25 cellular contexts compared by ENCODE assay signal in the genomic region with DNA sequence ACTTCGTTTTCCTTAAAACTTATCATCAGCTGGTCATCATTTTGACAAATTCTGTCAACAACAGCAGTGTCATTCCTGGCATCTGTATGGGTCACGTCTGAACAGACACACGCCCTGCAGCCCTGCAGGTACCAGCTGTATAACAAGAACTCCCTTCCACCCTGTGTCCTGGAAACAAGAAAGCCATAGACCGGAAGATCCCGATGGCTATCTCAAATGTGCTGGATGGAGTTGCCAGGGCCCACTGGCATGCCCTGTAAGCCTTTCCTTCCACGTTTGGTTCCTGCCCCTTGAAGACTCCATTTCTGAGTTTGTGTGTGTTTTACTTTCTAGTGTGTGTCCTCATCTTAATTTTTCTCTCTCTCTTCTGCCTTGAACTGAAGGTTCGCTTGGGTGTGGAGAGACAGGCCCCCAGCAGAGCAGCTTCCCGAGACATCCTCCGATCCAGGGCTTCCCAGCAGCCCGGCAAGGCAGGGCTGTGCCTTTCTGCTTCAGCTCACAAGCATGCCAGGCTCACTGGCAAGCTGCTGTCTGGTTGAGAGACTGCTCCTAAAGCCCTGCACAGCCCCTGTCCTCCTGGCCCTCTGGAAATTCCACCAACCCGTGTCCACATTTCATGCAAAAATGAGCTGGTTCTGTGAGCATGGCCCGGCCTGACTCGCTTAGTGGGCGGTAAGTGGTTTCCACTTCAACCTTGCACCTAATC. TPM values are rescaled to one million over a fixed set of nuclear protein-coding genes. Genes with fewer than 3 reads are reported as not detected.
DNase-seq lines count a peak whose midpoint lies in the region; ATAC-seq, FAIRE-seq and TF ChIP-seq lines count a peak whose summit lies in the region.
"Had no signal": no experiment of that assay in that cellular context is flagged by ENCODE, and none has a peak within 500 bp of the region (broad histone marks: within the 10 kb centered on the region; RNA-seq: fewer than 3 reads in every experiment).

No MANE protein-coding gene starts in this region.

- H3K79me2 ChIP-seq in H1 (ENCODE audit: control insufficient read depth in 1 of 2, insufficient read depth in 2 of 2, low read length in 2 of 2) (no peaks in the 10 kb centered on the region), osteoblast (ENCODE audit: insufficient read depth, low read length) (no peaks in the 10 kb centered on the region)
- H3K79me2 ChIP-seq: parathyroid adenoma had no signal

- ATAC-seq in left colon (no peak), HG03520 (IDR thresholded peaks at IDR 0.05; ENCODE audit: unreplicated experiment) (no peak)
- ATAC-seq: activated CD8-positive, alpha-beta T cell treated with anti-CD3 and anti-CD28 coated beads, Interleukin-2, amount 10 ng/mL, durations not matched to agents 7 days and 5 days; body of pancreas; heart right ventricle; naive thymus-derived CD4-positive, alpha-beta T cell; stimulated activated naive CD8-positive, alpha-beta T cell treated with anti-CD3 and anti-CD28 coated beads, Interleukin-15, amount 100 ng/mL, for 72 hours; upper lobe of right lung had no signal

- no peak for TF ChIP-seq EP300 in H1 (IDR thresholded peaks at IDR 0.05; ENCODE audit: borderline replicate concordance in 1 of 2, low read depth in 2 of 2, low read length in 2 of 2)

- H2AK5ac ChIP-seq in H1 (ENCODE audit: low read depth, low read length) = no peak overlapping the region

- intact Hi-C loops in left colon (cut with DNase I, micrococcal nuclease) = no loop called here

- TF ChIP-seq POLR2A in H1 (IDR thresholded peaks at IDR 0.05; ENCODE audit: control extremely low read depth in 1 of 2, low read depth in 2 of 2, low read length in 2 of 2) = no peak

- H2BK5ac ChIP-seq in H1 (ENCODE audit: low read depth, low read length) = no peak overlapping the region

- H2AFZ ChIP-seq in H1 (ENCODE audit: low read length) (no peak overlapping the region), osteoblast (ENCODE audit: low read length) (no peak overlapping the region)
- H2AFZ ChIP-seq: parathyroid adenoma had no signal

- H3K27ac ChIP-seq in H1 (ENCODE audit: low read depth, low read length) (no peak overlapping the region), osteoblast (ENCODE audit: low read depth, low read length) (no peak overlapping the region)
- H3K27ac ChIP-seq: body of pancreas, colonic mucosa, heart right ventricle, parathyroid adenoma, skin epidermis, upper lobe of right lung had no signal

- H4K8ac ChIP-seq in H1 (ENCODE audit: extremely low read depth, insufficient read depth, low read length) = peak overlapping the region; percentile 36; the same call in 1 of the 2 replicates

- H3K4ac ChIP-seq in H1 (replicated peaks; ENCODE audit: insufficient read length, low read depth, low read length) = no peak overlapping the region

- H4K91ac ChIP-seq in H1 (replicated peaks; ENCODE audit: insufficient read length, low read length) = no peak overlapping the region

- H3K4me2 ChIP-seq in H1 (ENCODE audit: insufficient read depth in 1 of 2, low read depth in 2 of 2, low read length in 2 of 2) (no peak overlapping the region), osteoblast (ENCODE audit: insufficient read depth, low read length) (no peak overlapping the region)

- H4K20me1 ChIP-seq in H1 (replicated peaks in 1 of 2; ENCODE audit: control insufficient read depth in 1 of 2, insufficient read depth in 2 of 2, low read length in 2 of 2) (no peaks in the 10 kb centered on the region), osteoblast (ENCODE audit: insufficient read depth, low read length) (no peaks in the 10 kb centered on the region)

- H3K23ac ChIP-seq in H1 (ENCODE audit: insufficient read length) = no peak overlapping the region

- H3K23me2 ChIP-seq in H1 (ENCODE audit: low read depth, low read length) = no peaks in the 10 kb centered on the region

- H3K4me3 ChIP-seq in H1 (ENCODE audit: extremely low read depth in 1 of 4, insufficient read depth in 2 of 4, low read depth in 3 of 4, low read length in 4 of 4) (no peak overlapping the region), osteoblast (ENCODE audit: insufficient read depth, low read length) (no peak overlapping the region), MG63 (no peak overlapping the region)
- H3K4me3 ChIP-seq: body of pancreas, colonic mucosa, heart right ventricle, skin epidermis, upper lobe of right lung had no signal

- H3K9me3 ChIP-seq in H1 (ENCODE audit: insufficient read depth in 2 of 2, low read depth in 1 of 2, low read length in 1 of 2) = no peaks in the 10 kb centered on the region
- peaks cover 3% of the 10 kb centered on the region for H3K9me3 ChIP-seq in osteoblast (ENCODE audit: low read depth, low read length)
- H3K9me3 ChIP-seq in MG63 = no peaks in the 10 kb centered on the region
- H3K9me3 ChIP-seq: body of pancreas, colonic mucosa had no signal

- CTCF ChIA-PET in H1 (lab: Charles Lee; ENCODE audit: partially characterized antibody) = interaction anchor here (0.8 to 2.2 kb wide), 9 partner anchors 15 to 91 kb away, joined by 3 to 9 read pairs (median 4); no protein-coding TSS in a partner anchor

- POLR2A ChIA-PET in H1 (lab: Charles Lee; ENCODE audit: partially characterized antibody) = no interaction called here

- DNase-seq in DMS79 treated with DMSO at 0.1 percent for 48 hours (lab: John Stamatoyannopoulos, UW) (peak; percentile 96), NCI-H187 (lab: John Stamatoyannopoulos, UW) (peak; percentile 88 to 95), H1 (ENCODE audit: low read depth in 1 of 2, low spot score in 2 of 2) (no peak), osteoblast (ENCODE audit: insufficient read length, low spot score, missing footprints) (peak; percentile 69), left colon (no peak), MG63 (no peak)
- DNase-seq: activated CD4-positive, CD25-positive, alpha-beta regulatory T cell; activated CD8-positive, alpha-beta T cell treated with anti-CD3 and anti-CD28 coated beads, Interleukin-2, amount 10 ng/mL, durations not matched to agents 7 days and 5 days; activated naive CD8-positive, alpha-beta T cell treated with anti-CD3 and anti-CD28 coated beads, Interleukin-2, amount 10 ng/mL, durations not matched to agents 7 days and 5 days; colonic mucosa; heart right ventricle; immature natural killer cell; naive thymus-derived CD4-positive, alpha-beta T cell; NCI-H1930; stimulated activated naive CD8-positive, alpha-beta T cell treated with anti-CD3 and anti-CD28 coated beads, Interleukin-15, amount 100 ng/mL, for 72 hours; upper lobe of right lung had no signal

- no peak overlapping the region for H2BK120ac ChIP-seq in H1 (replicated peaks; ENCODE audit: low read depth, low read length)

- no peak overlapping the region for H3K18ac ChIP-seq in H1 (ENCODE audit: extremely low read depth, low read length)

- H3K9ac ChIP-seq in H1 (replicated peaks in 1 of 4; ENCODE audit: extremely low read depth in 1 of 4, low read depth in 3 of 4, low read length in 3 of 4) = no peak overlapping the region
- H3K9ac ChIP-seq: parathyroid adenoma had no signal

- TF ChIP-seq RAD21 in H1 (IDR thresholded peaks at IDR 0.05 in 1 of 2, conservative IDR thresholded peaks at IDR 0.05 in 1 of 2; ENCODE audit: low read depth in 2 of 2, low read length in 2 of 2) = no peak

- no peak overlapping the region for H3K56ac ChIP-seq in H1 (replicated peaks; ENCODE audit: insufficient read length, low read depth, low read length)

- H3K4me1 ChIP-seq in H1 (replicated peaks in 1 of 4; ENCODE audit: control insufficient read depth in 3 of 4, insufficient read depth in 4 of 4, low read length in 3 of 4) = no peaks in the 10 kb centered on the region; a peak in 1 of 7 replicates
- no peaks in the 10 kb centered on the region for H3K4me1 ChIP-seq in osteoblast (ENCODE audit: insufficient read depth, low read length)
- H3K4me1 ChIP-seq: colonic mucosa, parathyroid adenoma, upper lobe of right lung had no signal

- no peak overlapping the region for H2BK15ac ChIP-seq in H1 (ENCODE audit: low read length)

- no peak overlapping the region for H2BK12ac ChIP-seq in H1 (ENCODE audit: low read depth, low read length)

- no peak overlapping the region for H4K5ac ChIP-seq in H1 (ENCODE audit: insufficient read length, low read depth, low read length)

- H3K79me1 ChIP-seq in H1 (ENCODE audit: low read depth, low read length) = no peaks in the 10 kb centered on the region

- WGBS in H1 (ENCODE audit: extremely low coverage in 1 of 2, insufficient coverage in 1 of 2, insufficient read length in 1 of 2, insufficient replicate concordance in 2 of 2, low coverage in 1 of 2, low lambda C conversion rate in 2 of 2, missing lambda C conversion rate in 1 of 2), 2 experiments = 82% methylated on average over 14 of the region's 14 CpGs; no CpG with 5 or more reads in 1 of the 2 experiments

- TF ChIP-seq CTCF in H1 (IDR thresholded peaks at IDR 0.05; ENCODE audit: control extremely low read depth in 1 of 3, insufficient read depth in 1 of 3, low read depth in 1 of 3, low read length in 3 of 3) (no peak), osteoblast (IDR thresholded peaks at IDR 0.05; ENCODE audit: extremely low read depth, low read depth, low read length) (no peak)

- no peak overlapping the region for H3K14ac ChIP-seq in H1 (ENCODE audit: insufficient read length)

- H3K36me3 ChIP-seq in H1 (ENCODE audit: control insufficient read depth in 2 of 4, insufficient read depth in 4 of 4, low read length in 3 of 4) (no peaks in the 10 kb centered on the region), osteoblast (ENCODE audit: insufficient read depth, low read length) (no peaks in the 10 kb centered on the region), MG63 (no peaks in the 10 kb centered on the region)
- H3K36me3 ChIP-seq: colonic mucosa had no signal

- no peak for FAIRE-seq in H1 (lab: Jason Lieb, UNC)
- FAIRE-seq: G401.6, GM19239, H54 had no signal

- no peak overlapping the region for H2BK20ac ChIP-seq in H1 (ENCODE audit: low read length)

- H3K27me3 ChIP-seq in H1 (replicated peaks in 1 of 4; ENCODE audit: control insufficient read depth in 3 of 4, extremely low read depth in 1 of 4, insufficient read depth in 3 of 4, low read length in 3 of 4) = no peaks in the 10 kb centered on the region
- peaks cover 2% of the 10 kb centered on the region for H3K27me3 ChIP-seq in osteoblast (ENCODE audit: insufficient read depth, low read length)
- no peaks in the 10 kb centered on the region for H3K27me3 ChIP-seq in MG63
- H3K27me3 ChIP-seq: body of pancreas, colonic mucosa had no signal

RNA-seq across cellular contexts. Expression of a gene that starts 8.7 kb away (rescaled TPM):
- total RNA-seq in H1 (2021; fragmentation: NEBNext Ultra II Directional; extraction: Animal tissue kit (Norgen Biotek cat#: 25700)) = not detected in 2 replicates
- polyA plus RNA-seq in H1 (2011; rRNA removed) = 0.05 TPM in 1 of 2 replicates, not detected in the other
- polyA plus RNA-seq in H1 (2011; cell fraction: cytosol; rRNA removed) = not detected
- 0.13 TPM for polyA plus RNA-seq in H1 (2011; cell fraction: nucleus; rRNA removed)
- polyA plus RNA-seq in H1 (2012, experiment 1 of 2) = not detected in 4 replicates
- not detected for polyA plus RNA-seq in H1 (2012, experiment 2 of 2)
- not detected for polyA plus RNA-seq in H1 (2013, experiment 1 of 2)
- not detected for polyA plus RNA-seq in H1 (2013, experiment 2 of 2)
- polyA minus RNA-seq in H1 (2011; rRNA and poly(A)+ RNA removed) = not detected in 2 replicates
- polyA minus RNA-seq in H1 (2011; cell fraction: cytosol; rRNA and poly(A)+ RNA removed) = not detected
- polyA minus RNA-seq in H1 (2011; cell fraction: nucleus; rRNA and poly(A)+ RNA removed) = not detected
- total RNA-seq in osteoblast = not detected in 2 replicates
- not detected for total RNA-seq in left colon
- total RNA-seq in MG63 (2014; rRNA removed; shearing (Covaris generic); ENCODE audit: low replicate concordance) = not detected in 2 replicates
- total RNA-seq: activated CD8-positive, alpha-beta T cell treated with anti-CD3 and anti-CD28 coated beads, Interleukin-2, amount 10 ng/mL, durations not matched to agents 7 days and 5 days; activated naive CD8-positive, alpha-beta T cell treated with anti-CD3 and anti-CD28 coated beads, Interleukin-2, amount 10 ng/mL, durations not matched to agents 7 days and 5 days; body of pancreas; colonic mucosa; heart right ventricle; lung microvascular endothelial cell; naive thymus-derived CD4-positive, alpha-beta T cell; SK-MEL-5; upper lobe of right lung had no signal
- polyA plus RNA-seq: heart right ventricle; immature natural killer cell; naive thymus-derived CD4-positive, alpha-beta T cell had no signal

RNA-seq across cellular contexts. Expression of a gene that starts 27.3 kb away (rescaled TPM):
- 5.7 and 6.0 TPM in 2 replicates for total RNA-seq in H1 (2021; fragmentation: NEBNext Ultra II Directional; extraction: Animal tissue kit (Norgen Biotek cat#: 25700))
- polyA plus RNA-seq in H1 (2011; rRNA removed) = 4.2 and 7.0 TPM in 2 replicates
- 5.8 TPM for polyA plus RNA-seq in H1 (2011; cell fraction: cytosol; rRNA removed)
- 49.2 TPM for polyA plus RNA-seq in H1 (2011; cell fraction: nucleus; rRNA removed)
- polyA plus RNA-seq in H1 (2012, experiment 1 of 2) = 4.7 to 8.5 TPM (median 6.9 TPM) in 4 replicates
- polyA plus RNA-seq in H1 (2012, experiment 2 of 2) = 3.2 TPM
- polyA plus RNA-seq in H1 (2013, experiment 1 of 2) = 4.5 TPM
- 4.1 TPM for polyA plus RNA-seq in H1 (2013, experiment 2 of 2)
- polyA minus RNA-seq in H1 (2011; rRNA and poly(A)+ RNA removed) = 1.6 and 2.3 TPM in 2 replicates
- 1.6 TPM for polyA minus RNA-seq in H1 (2011; cell fraction: cytosol; rRNA and poly(A)+ RNA removed)
- 10.8 TPM for polyA minus RNA-seq in H1 (2011; cell fraction: nucleus; rRNA and poly(A)+ RNA removed)
- total RNA-seq in osteoblast = 3.5 and 11.2 TPM in 2 replicates
- total RNA-seq in left colon = 10 to 100 TPM in 1 of 2 donors, 1 to 10 TPM in 1; 6.4 to 20.7 TPM
- 4.9 and 7.3 TPM in 2 replicates for total RNA-seq in MG63 (2014; rRNA removed; shearing (Covaris generic); ENCODE audit: low replicate concordance)
- total RNA-seq: activated CD8-positive, alpha-beta T cell treated with anti-CD3 and anti-CD28 coated beads, Interleukin-2, amount 10 ng/mL, durations not matched to agents 7 days and 5 days; activated naive CD8-positive, alpha-beta T cell treated with anti-CD3 and anti-CD28 coated beads, Interleukin-2, amount 10 ng/mL, durations not matched to agents 7 days and 5 days; SK-MEL-5 had no signal
- polyA plus RNA-seq: immature natural killer cell; naive thymus-derived CD4-positive, alpha-beta T cell had no signal

RNA-seq across cellular contexts. Expression of a gene that starts 57.9 kb away (rescaled TPM):
- total RNA-seq in H1 (2021; fragmentation: NEBNext Ultra II Directional; extraction: Animal tissue kit (Norgen Biotek cat#: 25700)) = not detected in 2 replicates
- polyA plus RNA-seq in H1 (2011; rRNA removed) = 0.02 TPM in 2 replicates
- not detected for polyA plus RNA-seq in H1 (2011; cell fraction: cytosol; rRNA removed)
- polyA plus RNA-seq in H1 (2011; cell fraction: nucleus; rRNA removed) = 0.04 TPM
- polyA plus RNA-seq in H1 (2012, experiment 1 of 2) = not detected in 4 replicates
- not detected for polyA plus RNA-seq in H1 (2012, experiment 2 of 2)
- not detected for polyA plus RNA-seq in H1 (2013, experiment 1 of 2)
- not detected for polyA plus RNA-seq in H1 (2013, experiment 2 of 2)
- not detected in 2 replicates for polyA minus RNA-seq in H1 (2011; rRNA and poly(A)+ RNA removed)
- polyA minus RNA-seq in H1 (2011; cell fraction: cytosol; rRNA and poly(A)+ RNA removed) = not detected
- polyA minus RNA-seq in H1 (2011; cell fraction: nucleus; rRNA and poly(A)+ RNA removed) = not detected
- total RNA-seq in osteoblast (under 0.01 TPM in 1 of 2 replicates, not detected in the other), left colon (10 to 100 TPM in 1 of 2 donors, 1 to 10 TPM in 1; 3.1 to 10.4 TPM)
- not detected in 2 replicates for total RNA-seq in MG63 (2014; rRNA removed; shearing (Covaris generic); ENCODE audit: low replicate concordance)
- total RNA-seq: activated CD8-positive, alpha-beta T cell treated with anti-CD3 and anti-CD28 coated beads, Interleukin-2, amount 10 ng/mL, durations not matched to agents 7 days and 5 days; lung microvascular endothelial cell; SK-MEL-5 had no signal
- polyA plus RNA-seq: naive thymus-derived CD4-positive, alpha-beta T cell had no signal

Comparison
In these comparisons a context has a peak if more than half of its experiments do, and no peak if none do; other contexts are left out.
1. DNase-seq: peak in DMS79 treated with DMSO at 0.1 percent for 48 hours (single experiment), NCI-H187 (2 of 2) and osteoblast (single experiment); none in H1 (0 of 2), left colon (0 of 2) and MG63 (single experiment).